Comparison of ENCODE assay signal across 21 cellular contexts in the genomic region with DNA sequence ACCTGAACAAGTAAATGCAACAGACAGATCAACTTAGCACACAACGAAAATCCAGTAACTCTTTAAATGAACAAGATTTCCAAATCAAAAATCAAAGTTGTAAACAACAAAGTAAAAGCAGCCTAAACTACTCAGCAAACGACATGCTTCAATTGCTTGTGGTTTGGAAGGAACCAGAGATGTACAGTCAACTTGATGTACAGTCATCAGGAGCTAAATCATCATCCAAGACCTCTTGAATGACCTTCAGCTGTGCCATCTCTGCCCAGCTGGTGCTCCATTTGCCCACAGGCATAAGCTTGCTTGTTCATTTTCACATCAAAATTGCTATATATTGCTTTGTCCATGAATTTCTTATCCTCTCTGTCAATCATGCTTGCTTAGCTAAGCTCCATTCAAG.
A peak's percentile ranks its signal among the peaks of the same experiment; 100 is the strongest.
DNase-seq lines count a peak whose midpoint lies in the region; ATAC-seq, FAIRE-seq and TF ChIP-seq lines count a peak whose summit lies in the region.
"Had no signal": no experiment of that assay in that cellular context is flagged by ENCODE, and none has a peak within 500 bp of the region (broad histone marks: within the 10 kb centered on the region; RNA-seq: fewer than 3 reads in every experiment).

No MANE protein-coding gene starts in this region.

- peak; percentile 24 for DNase-seq in NCI-H446 treated with DMSO at 0.1 percent for 48 hours (lab: John Stamatoyannopoulos, UW)
- DNase-seq in NCI-H446 (lab: John Stamatoyannopoulos, UW) = no peak
- no peak for DNase-seq in K562 (ENCODE audit: extremely low read depth in 1 of 4, low spot score in 3 of 4)
- DNase-seq in kidney epithelial cell (ENCODE audit: low read depth) = peak; percentile 64
- DNase-seq in effector CD4-positive, alpha-beta T cell = no peak
- DNase-seq in Right ventricle myocardium inferior (ENCODE audit: missing footprints) = no peak
- DNase-seq in SW 1271 (lab: John Stamatoyannopoulos, UW) = no peak
- DNase-seq: 8988T; activated CD8-positive, alpha-beta T cell treated with anti-CD3 and anti-CD28 coated beads for 36 hours; activated naive CD4-positive, alpha-beta T cell; amniotic stem cell; cortex of kidney; gastrocnemius medialis; hypothalamus; IMR-90; lower lobe of right lung; NCI-H1436 had no signal

- no peak for TF ChIP-seq CTCF in K562 (IDR thresholded peaks at IDR 0.05 in 2 of 3, conservative IDR thresholded peaks at IDR 0.05 in 1 of 3; ENCODE audit: insufficient read depth in 2 of 3, low read depth in 1 of 3, low read length in 3 of 3)
- no peak for TF ChIP-seq CTCF in kidney epithelial cell (IDR thresholded peaks at IDR 0.05; ENCODE audit: insufficient read depth, low read length, poor library complexity, severe bottlenecking)

- no peak for TF ChIP-seq RAD21 in K562 (CRISPR knock-in tag; conservative IDR thresholded peaks at IDR 0.05 in 1 of 2, IDR thresholded peaks at IDR 0.05 in 1 of 2)

- no peak overlapping the region for H3K4me2 ChIP-seq in K562 (ENCODE audit: insufficient read depth, low read length)

- no peaks in the 10 kb centered on the region for H3K79me2 ChIP-seq in K562 (ENCODE audit: control insufficient read depth, insufficient read depth, low read length)

- no peak for FAIRE-seq in K562 (lab: Jason Lieb, UNC)
- FAIRE-seq: islet of Langerhans had no signal

- ATAC-seq in K562 (no peak), GM21619 (IDR thresholded peaks at IDR 0.05; ENCODE audit: unreplicated experiment) (no peak), Right ventricle myocardium inferior (no peak)
- ATAC-seq: activated CD4-positive, CD25-positive, alpha-beta regulatory T cell treated with anti-CD3 and anti-CD28 coated beads, Interleukin-2, amount 50 U/mL, for 24 hours; activated CD8-positive, alpha-beta T cell treated with anti-CD3 and anti-CD28 coated beads for 36 hours; gastrocnemius medialis; lower lobe of right lung had no signal

- H3K9me3 ChIP-seq in K562 (replicated peaks; ENCODE audit: control insufficient read depth, insufficient read depth, low read depth, low read length) = no peaks in the 10 kb centered on the region
- H3K9me3 ChIP-seq: gastrocnemius medialis, lower lobe of right lung had no signal

- intact Hi-C loops in K562 (cut with micrococcal nuclease) (loop anchor here (10.0 kb wide), 1 partner anchor 243 kb away; a partner anchor contains a TSS), Right ventricle myocardium inferior (cut with DNase I) (no loop called here)

- TF ChIP-seq EP300 in K562 (IDR thresholded peaks at IDR 0.05; ENCODE audit: low read length) = no peak

- H3K4me3 ChIP-seq in K562 (no peak overlapping the region), kidney epithelial cell (ENCODE audit: low read depth, low read length) (no peak overlapping the region)
- H3K4me3 ChIP-seq: cardiac muscle cell, gastrocnemius medialis, lower lobe of right lung had no signal

- H2AFZ ChIP-seq in K562 (ENCODE audit: low read depth, low read length) = peak overlapping the region; percentile 30; the same call in 1 of the 2 replicates

- no peak overlapping the region for H3K9ac ChIP-seq in K562 (ENCODE audit: insufficient read depth in 1 of 2, low read depth in 2 of 2, low read length in 2 of 2)

- H3K27me3 ChIP-seq in K562 (ENCODE audit: control insufficient read depth in 2 of 2, insufficient read depth in 2 of 2, low read length in 2 of 2) (no peaks in the 10 kb centered on the region), kidney epithelial cell (ENCODE audit: control insufficient read depth, insufficient read depth, low read length) (no peaks in the 10 kb centered on the region)
- H3K27me3 ChIP-seq: cardiac muscle cell, gastrocnemius medialis had no signal

- H3K36me3 ChIP-seq in K562 (ENCODE audit: control insufficient read depth, insufficient read depth, low read length) (no peaks in the 10 kb centered on the region), kidney epithelial cell (ENCODE audit: control insufficient read depth, insufficient read depth, low read length) (no peaks in the 10 kb centered on the region)
- H3K36me3 ChIP-seq: cardiac muscle cell, gastrocnemius medialis, lower lobe of right lung had no signal

- WGBS in K562 (ENCODE audit: insufficient coverage, low coverage, missing lambda C conversion rate) = 10% methylated on average over 2 of the region's 2 CpGs

- peaks cover 0 to 15% of the 10 kb centered on the region in 2 experiments; a peak in 3 of 5 replicates for H3K4me1 ChIP-seq in K562 (replicated peaks in 1 of 2; ENCODE audit: control insufficient read depth in 2 of 2, insufficient read depth in 2 of 2, low read length in 2 of 2)
- H3K4me1 ChIP-seq: gastrocnemius medialis, lower lobe of right lung had no signal

- POLR2A ChIA-PET in K562 (lab: Yijun Ruan, JAX) = no interaction called here

- CTCF ChIA-PET in K562 (lab: Yijun Ruan, JAX; ENCODE audit: low intra/inter-chr PET ratio) = no interaction called here

- no peaks in the 10 kb centered on the region for H4K20me1 ChIP-seq in K562 (replicated peaks; ENCODE audit: control insufficient read depth, insufficient read depth, low read length)

- no peak overlapping the region for H3K27ac ChIP-seq in K562 (ENCODE audit: extremely low read depth, low read depth, low read length)
- H3K27ac ChIP-seq: cardiac muscle cell, gastrocnemius medialis, lower lobe of right lung had no signal

- no peak for TF ChIP-seq POLR2A in K562 (conservative IDR thresholded peaks at IDR 0.05)

- BruUV-seq in K562 (replicated peaks; lab: Mats Ljungman, UMichigan) = no TSS peak

- H3K9me1 ChIP-seq in K562 (ENCODE audit: control insufficient read depth, insufficient read depth, low read length) = no peaks in the 10 kb centered on the region

- in situ Hi-C loops in K562 (cut with MboI) = no loop called here

TF ChIP-seq in K562, 482 proteins besides CTCF, POLR2A, EP300 and RAD21 (continues in another document):
- TF ChIP-seq MEF2D (tag; conservative IDR thresholded peaks at IDR 0.05; ENCODE audit: low read depth) (no peak), RFX1 (IDR thresholded peaks at IDR 0.05) (no peak), ZNF785 (CRISPR knock-in tag; IDR thresholded peaks at IDR 0.05) (no peak), FOXP1 (CRISPR knock-in tag; IDR thresholded peaks at IDR 0.05) (no peak), SREBF2 (CRISPR knock-in tag; IDR thresholded peaks at IDR 0.05) (no peak), RBM22 (IDR thresholded peaks at IDR 0.05; ENCODE audit: low read depth, low read length, poor library complexity, severe bottlenecking) (no peak), ZNF165 (CRISPR knock-in tag; IDR thresholded peaks at IDR 0.05; ENCODE audit: borderline replicate concordance) (no peak), SRSF3 (IDR thresholded peaks at IDR 0.05; ENCODE audit: insufficient read depth, low read length) (no peak), CBFA2T3 (IDR thresholded peaks at IDR 0.05) (no peak), ASH1L (IDR thresholded peaks at IDR 0.05; ENCODE audit: borderline replicate concordance, low read depth, partially characterized antibody) (no peak), PHB (CRISPR knock-in tag; IDR thresholded peaks at IDR 0.05) (no peak)
- TF ChIP-seq, protein P1, sequence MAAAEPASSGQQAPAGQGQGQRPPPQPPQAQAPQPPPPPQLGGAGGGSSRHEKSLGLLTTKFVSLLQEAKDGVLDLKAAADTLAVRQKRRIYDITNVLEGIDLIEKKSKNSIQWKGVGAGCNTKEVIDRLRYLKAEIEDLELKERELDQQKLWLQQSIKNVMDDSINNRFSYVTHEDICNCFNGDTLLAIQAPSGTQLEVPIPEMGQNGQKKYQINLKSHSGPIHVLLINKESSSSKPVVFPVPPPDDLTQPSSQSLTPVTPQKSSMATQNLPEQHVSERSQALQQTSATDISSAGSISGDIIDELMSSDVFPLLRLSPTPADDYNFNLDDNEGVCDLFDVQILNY (CRISPR knock-in tag; IDR thresholded peaks at IDR 0.05) = no peak
- TF ChIP-seq, protein P2, sequence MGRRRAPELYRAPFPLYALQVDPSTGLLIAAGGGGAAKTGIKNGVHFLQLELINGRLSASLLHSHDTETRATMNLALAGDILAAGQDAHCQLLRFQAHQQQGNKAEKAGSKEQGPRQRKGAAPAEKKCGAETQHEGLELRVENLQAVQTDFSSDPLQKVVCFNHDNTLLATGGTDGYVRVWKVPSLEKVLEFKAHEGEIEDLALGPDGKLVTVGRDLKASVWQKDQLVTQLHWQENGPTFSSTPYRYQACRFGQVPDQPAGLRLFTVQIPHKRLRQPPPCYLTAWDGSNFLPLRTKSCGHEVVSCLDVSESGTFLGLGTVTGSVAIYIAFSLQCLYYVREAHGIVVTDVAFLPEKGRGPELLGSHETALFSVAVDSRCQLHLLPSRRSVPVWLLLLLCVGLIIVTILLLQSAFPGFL (CRISPR knock-in tag; IDR thresholded peaks at IDR 0.05) = no peak

Comparison
In these comparisons a context has a peak if more than half of its experiments do, and no peak if none do; other contexts are left out.
1. DNase-seq: peak in NCI-H446 treated with DMSO at 0.1 percent for 48 hours (single experiment) and kidney epithelial cell (single experiment); none in NCI-H446 (0 of 2), K562 (0 of 4), effector CD4-positive, alpha-beta T cell (single experiment), Right ventricle myocardium inferior (single experiment) and SW 1271 (0 of 2).